Comparison of ENCODE assay signal across 8 cellular contexts in genomic region chr14:29927596-29928341, GRCh38. TPM values are rescaled to one million over a fixed set of nuclear protein-coding genes. Genes with fewer than 3 reads are reported as not detected.
A peak's percentile ranks its signal among the peaks of the same experiment; 100 is the strongest.
DNase-seq lines count a peak whose midpoint lies in the region; ATAC-seq, FAIRE-seq and TF ChIP-seq lines count a peak whose summit lies in the region.

TSS of gene PRKD1 (minus strand) at chr14:29927847.

- peak; percentile 42 for ATAC-seq in HG02610 (IDR thresholded peaks at IDR 0.05; ENCODE audit: unreplicated experiment)
- no peak for ATAC-seq in GM18858 (IDR thresholded peaks at IDR 0.05; ENCODE audit: unreplicated experiment)

- intact Hi-C loops in kidney (cut with DNase I) = no loop called here

- TF ChIP-seq CTCF in choroid plexus epithelial cell (conservative IDR thresholded peaks at IDR 0.05; ENCODE audit: low read depth, low read length) = no peak
- peak; percentile 24 for TF ChIP-seq CTCF in kidney (IDR thresholded peaks at IDR 0.05; ENCODE audit: borderline replicate concordance, extremely low read depth, insufficient read depth)

- no peak for FAIRE-seq in kidney (lab: Jason Lieb, UNC)

- H3K9ac ChIP-seq in kidney (ENCODE audit: low read length in 2 of 2) (peak within 1 kb of the TSS; percentile 59 to 81), skeletal muscle tissue (ENCODE audit: low read depth in 1 of 3, low read length in 3 of 3) (peak within 1 kb of the TSS; percentile 69 to 74 (median 72))

- peaks cover 4 to 7% of the 10 kb centered on the region in 2 donors for H3K4me1 ChIP-seq in kidney (ENCODE audit: control insufficient read depth in 1 of 2, insufficient read depth in 1 of 2, low read depth in 1 of 2, low read length in 2 of 2)
- H3K4me1 ChIP-seq in skeletal muscle tissue (ENCODE audit: control insufficient read depth in 3 of 3, insufficient read depth in 3 of 3, low read length in 3 of 3) = peaks cover 12 to 16% (median 16%) of the 10 kb centered on the region in 3 donors

- H3K27me3 ChIP-seq in skeletal muscle tissue (ENCODE audit: control insufficient read depth in 3 of 3, insufficient read depth in 3 of 3, low read length in 3 of 3) = no peaks in the 10 kb centered on the region

- H3K36me3 ChIP-seq in kidney (ENCODE audit: control insufficient read depth in 1 of 2, insufficient read depth in 2 of 2, low read length in 2 of 2) = no peaks in the 10 kb centered on the region
- H3K36me3 ChIP-seq in skeletal muscle tissue (ENCODE audit: control insufficient read depth in 3 of 3, insufficient read depth in 3 of 3, low read length in 3 of 3) = no peaks in the 10 kb centered on the region

- peak within 1 kb of the TSS; percentile 77 for H3K4me3 ChIP-seq in choroid plexus epithelial cell (ENCODE audit: low read depth, low read length)
- H3K4me3 ChIP-seq in kidney (ENCODE audit: low read length in 2 of 2) = peak within 1 kb of the TSS; percentile 75 to 88
- H3K4me3 ChIP-seq in skeletal muscle tissue (ENCODE audit: low read length in 3 of 3) = peak within 1 kb of the TSS; percentile 79 to 90 (median 90)

- DNase-seq in SKM-1 treated with dmso at 0.1 percent for 144 hours (lab: John Stamatoyannopoulos, UW; ENCODE audit: unreplicated experiment) = peak; percentile 5
- DNase-seq in SKM-1 (lab: John Stamatoyannopoulos, UW; ENCODE audit: unreplicated experiment) = no peak
- peak; percentile 37 for DNase-seq in NCI-H510A (lab: John Stamatoyannopoulos, UW)
- DNase-seq in choroid plexus epithelial cell (ENCODE audit: low read depth) = peak; percentile 72
- DNase-seq in kidney = peak; percentile 90

- H3K9me3 ChIP-seq in kidney (ENCODE audit: control insufficient read depth in 1 of 2, low read length in 2 of 2) = no peaks in the 10 kb centered on the region
- no peaks in the 10 kb centered on the region for H3K9me3 ChIP-seq in skeletal muscle tissue (ENCODE audit: control insufficient read depth in 3 of 3, low read length in 3 of 3)

- H3K27ac ChIP-seq in kidney (ENCODE audit: low read depth in 2 of 2, low read length in 2 of 2) (peak within 1 kb of the TSS; percentile 59 to 71), skeletal muscle tissue (ENCODE audit: low read depth, low read length) (no peak within 1 kb of the TSS)

RNA-seq across cellular contexts. Expression of gene PRKD1, which starts in this region (rescaled TPM):
- total RNA-seq in kidney (45.1 TPM), skeletal muscle tissue (30.3 TPM)
- polyA plus RNA-seq in kidney (ENCODE audit: insufficient read depth, low read depth, low replicate concordance) = 14.0 TPM
